ENCODE assay signal across 1 cellular context in genomic region chr1:36425791-36426190, GRCh38.
TF ChIP-seq lines count a peak whose summit lies in the region.

No MANE protein-coding gene starts in this region.

TF ChIP-seq in H1, 55 proteins besides CTCF, POLR2A, EP300 and RAD21:
- TF ChIP-seq SRF (IDR thresholded peaks at IDR 0.05; ENCODE audit: low read depth, low read length) = no peak
- TF ChIP-seq NANOG (IDR thresholded peaks at IDR 0.05; ENCODE audit: insufficient read depth, low read depth, low read length, poor library complexity, severe bottlenecking) = no peak
- no peak for TF ChIP-seq KDM1A (IDR thresholded peaks at IDR 0.05; ENCODE audit: borderline replicate concordance, low read length)
- TF ChIP-seq USF2 (IDR thresholded peaks at IDR 0.05; ENCODE audit: low read length) = no peak
- TF ChIP-seq TEAD4 (IDR thresholded peaks at IDR 0.05; ENCODE audit: low read depth, low read length) = no peak
- TF ChIP-seq SP1 (IDR thresholded peaks at IDR 0.05; ENCODE audit: low read depth, low read length) = no peak
- TF ChIP-seq CBX8 (IDR thresholded peaks at IDR 0.05; ENCODE audit: borderline replicate concordance, low read depth, low read length) = no peak
- TF ChIP-seq TAF1 (IDR thresholded peaks at IDR 0.05; ENCODE audit: low read depth, low read length) = no peak
- TF ChIP-seq YY1 (IDR thresholded peaks at IDR 0.05; ENCODE audit: low read depth, low read length) = no peak
- TF ChIP-seq RFX5 (IDR thresholded peaks at IDR 0.05; ENCODE audit: borderline replicate concordance, low read depth, low read length) = no peak
- no peak for TF ChIP-seq CHD1 (IDR thresholded peaks at IDR 0.05; ENCODE audit: low read depth, low read length)
TF ChIP-seq in H1: peak in this region for 0.
